In genomic region chr20:61871160-61871559, GRCh38 we compare ENCODE assay signal across 30 cellular contexts.
"Had no signal": no experiment of that assay in that cellular context is flagged by ENCODE, and none has a peak within 500 bp of the region (broad histone marks: within the 10 kb centered on the region; RNA-seq: fewer than 3 reads in every experiment).

No MANE protein-coding gene starts in this region.

- H3K27ac ChIP-seq: neural progenitor cell, ovary, parathyroid adenoma, psoas muscle, skin epidermis, spleen, thoracic aorta, thyroid gland, tibial nerve, upper lobe of left lung, vagina had no signal

- H3K4me1 Mint-ChIP-seq: naive thymus-derived CD4-positive, alpha-beta T cell; natural killer cell; nephron; neural progenitor cell; stimulated activated memory B cell treated with anti-CD40 and anti-IgM and Interleukin-4, amounts not matched to agents 10 μg/mL and 1 μg/mL and 100 μg/mL, for 72 hours; stimulated activated naive CD8-positive, alpha-beta T cell treated with anti-CD3 and anti-CD28 coated beads, Interleukin-15, amount 100 ng/mL, for 72 hours had no signal

- H3K9me3 Mint-ChIP-seq: stimulated activated memory B cell treated with anti-CD40 and anti-IgM and Interleukin-4, amounts not matched to agents 10 μg/mL and 1 μg/mL and 100 μg/mL, for 72 hours; stimulated activated naive CD8-positive, alpha-beta T cell treated with anti-CD3 and anti-CD28 coated beads, Interleukin-15, amount 100 ng/mL, for 72 hours had no signal

- H3K4me3 Mint-ChIP-seq: naive thymus-derived CD4-positive, alpha-beta T cell; natural killer cell; nephron; neural progenitor cell; stimulated activated memory B cell treated with anti-CD40 and anti-IgM and Interleukin-4, amounts not matched to agents 10 μg/mL and 1 μg/mL and 100 μg/mL, for 72 hours; stimulated activated naive CD8-positive, alpha-beta T cell treated with anti-CD3 and anti-CD28 coated beads, Interleukin-15, amount 100 ng/mL, for 72 hours had no signal

- H3K9me3 ChIP-seq: ovary, psoas muscle, thoracic aorta, thyroid gland, upper lobe of left lung, vagina had no signal

- H3K4me3 ChIP-seq: neural progenitor cell, ovary, psoas muscle, skin epidermis, smooth muscle cell, spleen, thoracic aorta, thyroid gland, tibial nerve, upper lobe of left lung, vagina had no signal

- ATAC-seq: naive thymus-derived CD4-positive, alpha-beta T cell; natural killer cell; psoas muscle; right cardiac atrium; sciatic nerve; stimulated activated memory B cell treated with anti-CD40 and anti-IgM and Interleukin-4, amounts not matched to agents 10 μg/mL and 1 μg/mL and 100 μg/mL, for 72 hours; stimulated activated naive CD8-positive, alpha-beta T cell treated with anti-CD3 and anti-CD28 coated beads, Interleukin-15, amount 100 ng/mL, for 72 hours; stimulated activated naive CD8-positive, alpha-beta T cell treated with anti-CD3 and anti-CD28 coated beads, Interleukin-15, Interleukin-2, amounts not matched to agents 100 U/mL and 50 U/mL, for 24 hours had no signal

- H3K36me3 Mint-ChIP-seq: natural killer cell; stimulated activated memory B cell treated with anti-CD40 and anti-IgM and Interleukin-4, amounts not matched to agents 10 μg/mL and 1 μg/mL and 100 μg/mL, for 72 hours had no signal

- H3K4me1 ChIP-seq: neural progenitor cell, parathyroid adenoma, psoas muscle, spleen, thyroid gland, tibial nerve, upper lobe of left lung, vagina had no signal

- DNase-seq: naive thymus-derived CD4-positive, alpha-beta T cell; natural killer cell; occipital lobe; ovary; psoas muscle; spleen; stimulated activated CD4-positive, alpha-beta T cell treated with anti-CD3 and anti-CD28 coated beads, Interleukin-12 subunit alpha, Interleukin-12 subunit beta, amount 100 ng/mL, for 4 hours; stimulated activated CD4-positive, alpha-beta T cell treated with anti-CD3 and anti-CD28 coated beads, Interleukin-1b, Interleukin-23, amount 100 ng/mL, for 48 hours; stimulated activated CD4-positive, alpha-beta T cell treated with anti-CD3 and anti-CD28 coated beads, Interleukin-4, amount 100 ng/mL, for 1 hour; stimulated activated CD4-positive, alpha-beta T cell treated with anti-CD3 and anti-CD28 coated beads, Interleukin-4, amount 100 ng/mL, for 4 hours; stimulated activated CD8-positive, alpha-beta memory T cell treated with anti-CD3 and anti-CD28 coated beads, Interleukin-4, amount 100 ng/mL, for 48 hours; stimulated activated naive CD4-positive, alpha-beta T cell; stimulated activated naive CD8-positive, alpha-beta T cell treated with anti-CD3 and anti-CD28 coated beads, Interleukin-15, amount 100 ng/mL, for 72 hours; stimulated activated naive CD8-positive, alpha-beta T cell treated with anti-CD3 and anti-CD28 coated beads, Interleukin-15, Interleukin-2, amounts not matched to agents 100 U/mL and 50 U/mL, for 24 hours; substantia nigra; thyroid gland; trophoblast cell had no signal

- H3K27ac Mint-ChIP-seq: naive thymus-derived CD4-positive, alpha-beta T cell; natural killer cell; nephron; neural progenitor cell; progenitor cell of endocrine pancreas; stimulated activated memory B cell treated with anti-CD40 and anti-IgM and Interleukin-4, amounts not matched to agents 10 μg/mL and 1 μg/mL and 100 μg/mL, for 72 hours; stimulated activated naive CD8-positive, alpha-beta T cell treated with anti-CD3 and anti-CD28 coated beads, Interleukin-15, amount 100 ng/mL, for 72 hours had no signal

- H3K36me3 ChIP-seq: neural progenitor cell, ovary, spleen, thoracic aorta, thyroid gland, tibial nerve, upper lobe of left lung, vagina had no signal
